In genomic region chr10:12409613-12410012, GRCh38 we compare ENCODE assay signal across 18 cellular contexts.
DNase-seq lines count a peak whose midpoint lies in the region; ATAC-seq and TF ChIP-seq lines count a peak whose summit lies in the region.
"Had no signal": no experiment of that assay in that cellular context is flagged by ENCODE, and none has a peak within 500 bp of the region (broad histone marks: within the 10 kb centered on the region; RNA-seq: fewer than 3 reads in every experiment).

No MANE protein-coding gene starts in this region.

- POLR2A ChIA-PET in naive thymus-derived CD4-positive, alpha-beta T cell (lab: Charles Lee), result no interaction called here

- peaks cover 46% of the 10 kb centered on the region for H3K4me1 Mint-ChIP-seq in activated T-helper 1 cell treated with anti-CD3 and anti-CD28 coated beads, Interleukin-12 subunit alpha, Interleukin-12 subunit beta, Interleukin-2, Interleukin-4 antibody, amounts not matched to agents 30 ng/mL and 10 ng/mL and 1 ng/mL, durations not matched to agents 14 hours and 24 hours and 36 hours (ENCODE audit: low read depth)
- H3K4me1 Mint-ChIP-seq in naive thymus-derived CD4-positive, alpha-beta T cell, result peaks cover 32 to 59% (median 45%) of the 10 kb centered on the region in 7 donors
- H3K4me1 Mint-ChIP-seq in activated naive CD8-positive, alpha-beta T cell treated with anti-CD3 and anti-CD28 coated beads, Interleukin-2, amount 50 U/mL, for 24 hours, result peaks cover 68% of the 10 kb centered on the region

- CTCF ChIA-PET in naive thymus-derived CD4-positive, alpha-beta T cell (lab: Charles Lee), result no interaction called here

- H2AFZ ChIP-seq in Loucy (ENCODE audit: low read length), result no peak overlapping the region

- H3K27me3 Mint-ChIP-seq in activated T-helper 1 cell treated with anti-CD3 and anti-CD28 coated beads, Interleukin-12 subunit alpha, Interleukin-12 subunit beta, Interleukin-2, Interleukin-4 antibody, amounts not matched to agents 30 ng/mL and 10 ng/mL and 1 ng/mL, durations not matched to agents 14 hours and 24 hours and 36 hours (ENCODE audit: insufficient read depth), result peaks cover 21% of the 10 kb centered on the region
- H3K27me3 Mint-ChIP-seq in naive thymus-derived CD4-positive, alpha-beta T cell, result peaks cover 0 to 5% (median 0%) of the 10 kb centered on the region in 5 donors
- no peaks in the 10 kb centered on the region for H3K27me3 Mint-ChIP-seq in activated naive CD8-positive, alpha-beta T cell treated with anti-CD3 and anti-CD28 coated beads, Interleukin-2, amount 50 U/mL, for 24 hours

- no peak overlapping the region for H3K9ac ChIP-seq in Loucy (ENCODE audit: low read depth, low read length, poor library complexity, severe bottlenecking)
- no peak overlapping the region for H3K9ac ChIP-seq in liver (ENCODE audit: low read depth in 1 of 2, low read length in 2 of 2)

- H3K4me2 ChIP-seq in Loucy (ENCODE audit: low read depth, low read length, poor library complexity, severe bottlenecking), result peak overlapping the region; percentile 5

- H3K9me3 ChIP-seq in Loucy (ENCODE audit: insufficient read depth, low read depth, low read length) (no peaks in the 10 kb centered on the region), liver (ENCODE audit: control insufficient read depth in 4 of 4, low read length in 3 of 4) (no peaks in the 10 kb centered on the region)
- H3K9me3 ChIP-seq in naive thymus-derived CD4-positive, alpha-beta T cell (ENCODE audit: control insufficient read depth in 2 of 3, low read length in 3 of 3), result no peaks in the 10 kb centered on the region
- H3K9me3 ChIP-seq: BE2C, Caco-2 had no signal

- H3K9me3 Mint-ChIP-seq in activated T-helper 1 cell treated with anti-CD3 and anti-CD28 coated beads, Interleukin-12 subunit alpha, Interleukin-12 subunit beta, Interleukin-2, Interleukin-4 antibody, amounts not matched to agents 30 ng/mL and 10 ng/mL and 1 ng/mL, durations not matched to agents 14 hours and 24 hours and 36 hours, result peaks cover 10% of the 10 kb centered on the region
- H3K9me3 Mint-ChIP-seq in naive thymus-derived CD4-positive, alpha-beta T cell, result peaks cover 0 to 6% (median 4%) of the 10 kb centered on the region in 11 donors
- peaks cover 5% of the 10 kb centered on the region for H3K9me3 Mint-ChIP-seq in activated naive CD8-positive, alpha-beta T cell treated with anti-CD3 and anti-CD28 coated beads, Interleukin-2, amount 50 U/mL, for 24 hours
- H3K9me3 Mint-ChIP-seq: CD8-positive, alpha-beta memory T cell had no signal

- H3K4me1 ChIP-seq in Loucy (ENCODE audit: insufficient read depth, low read length, poor library complexity, severe bottlenecking) (peaks cover 26% of the 10 kb centered on the region), liver (ENCODE audit: control insufficient read depth in 4 of 4, insufficient read depth in 4 of 4, low read length in 3 of 4) (peaks cover 6 to 20% (median 13%) of the 10 kb centered on the region in 4 donors)
- peaks cover 0 to 15% of the 10 kb centered on the region in 2 donors for H3K4me1 ChIP-seq in naive thymus-derived CD4-positive, alpha-beta T cell (ENCODE audit: control insufficient read depth in 2 of 2, insufficient read depth in 2 of 2, low read length in 2 of 2)
- H3K4me1 ChIP-seq: BE2C had no signal

- peaks cover 7% of the 10 kb centered on the region for H3K36me3 Mint-ChIP-seq in activated T-helper 1 cell treated with anti-CD3 and anti-CD28 coated beads, Interleukin-12 subunit alpha, Interleukin-12 subunit beta, Interleukin-2, Interleukin-4 antibody, amounts not matched to agents 30 ng/mL and 10 ng/mL and 1 ng/mL, durations not matched to agents 14 hours and 24 hours and 36 hours (ENCODE audit: low read depth)
- H3K36me3 Mint-ChIP-seq in naive thymus-derived CD4-positive, alpha-beta T cell, result peaks cover 8 to 39% (median 26%) of the 10 kb centered on the region in 5 donors
- H3K36me3 Mint-ChIP-seq in activated naive CD8-positive, alpha-beta T cell treated with anti-CD3 and anti-CD28 coated beads, Interleukin-2, amount 50 U/mL, for 24 hours (ENCODE audit: low read depth), result peaks cover 20% of the 10 kb centered on the region

- no peak overlapping the region for H3K27ac ChIP-seq in liver (ENCODE audit: low read depth in 1 of 2, low read length in 2 of 2)
- H3K27ac ChIP-seq in naive thymus-derived CD4-positive, alpha-beta T cell (ENCODE audit: low read depth, low read length), result no peak overlapping the region

- no peaks in the 10 kb centered on the region for H4K20me1 ChIP-seq in Loucy (ENCODE audit: insufficient read depth, low read length, poor library complexity, severe bottlenecking)

- peak overlapping the region; percentile 1 for H3K27ac Mint-ChIP-seq in activated T-helper 1 cell treated with anti-CD3 and anti-CD28 coated beads, Interleukin-12 subunit alpha, Interleukin-12 subunit beta, Interleukin-2, Interleukin-4 antibody, amounts not matched to agents 30 ng/mL and 10 ng/mL and 1 ng/mL, durations not matched to agents 14 hours and 24 hours and 36 hours
- H3K27ac Mint-ChIP-seq in naive thymus-derived CD4-positive, alpha-beta T cell, result peak overlapping the region in 5 of 9 donors; percentile 19 to 46 (median 33)
- H3K27ac Mint-ChIP-seq in activated naive CD8-positive, alpha-beta T cell treated with anti-CD3 and anti-CD28 coated beads, Interleukin-2, amount 50 U/mL, for 24 hours, result no peak overlapping the region
- H3K27ac Mint-ChIP-seq: HFFc6 had no signal

- WGBS in liver, result 34% methylated on average over 5 of the region's 5 CpGs

- TF ChIP-seq CTCF in Loucy (conservative IDR thresholded peaks at IDR 0.05; ENCODE audit: low read length) (no peak), liver (IDR thresholded peaks at IDR 0.05; ENCODE audit: low read depth, low read length, missing input control) (no peak)

- H3K36me3 ChIP-seq in Loucy (ENCODE audit: insufficient read depth, low read length) (no peaks in the 10 kb centered on the region), liver (ENCODE audit: control insufficient read depth in 4 of 4, insufficient read depth in 3 of 4, low read depth in 1 of 4, low read length in 3 of 4) (no peaks in the 10 kb centered on the region)
- H3K36me3 ChIP-seq in naive thymus-derived CD4-positive, alpha-beta T cell (ENCODE audit: control insufficient read depth in 2 of 3, insufficient read depth in 3 of 3, low read length in 3 of 3), result peaks cover 0 to 16% (median 0%) of the 10 kb centered on the region in 3 experiments
- H3K36me3 ChIP-seq: BE2C had no signal

- H3K9me2 ChIP-seq in Loucy (replicated peaks; ENCODE audit: low read depth, low read length), result no peaks in the 10 kb centered on the region

- DNase-seq in activated T-helper 1 cell treated with anti-CD3 and anti-CD28 coated beads, Interleukin-12 subunit alpha, Interleukin-12 subunit beta, Interleukin-2, Interleukin-4 antibody, amounts not matched to agents 30 ng/mL and 10 ng/mL and 1 ng/mL, durations not matched to agents 14 hours and 24 hours and 36 hours (ENCODE audit: low spot score), result no peak
- DNase-seq in naive thymus-derived CD4-positive, alpha-beta T cell, result no peak
- DNase-seq in LoVo (ENCODE audit: low spot score), result no peak
- DNase-seq in COLO829 (ENCODE audit: low spot score), result no peak
- no peak for DNase-seq in NCI-H1417 (lab: John Stamatoyannopoulos, UW)
- DNase-seq in activated naive CD8-positive, alpha-beta T cell treated with anti-CD3 and anti-CD28 coated beads, Interleukin-2, amount 50 U/mL, for 24 hours, result no peak
- DNase-seq: ACHN; BE2C; C1 segment of cervical spinal cord; CD4-positive, CD25-positive, alpha-beta regulatory T cell; CD8-positive, alpha-beta memory T cell; GOT3; H7; HFFc6 had no signal

- no peaks in the 10 kb centered on the region for H3F3A ChIP-seq in Loucy (ENCODE audit: low read depth)

- no peaks in the 10 kb centered on the region for H3K27me3 ChIP-seq in Loucy (ENCODE audit: insufficient read depth, low read length, poor library complexity, severe bottlenecking)
- H3K27me3 ChIP-seq in liver (ENCODE audit: control insufficient read depth in 4 of 4, insufficient read depth in 4 of 4, low read length in 3 of 4), result no peaks in the 10 kb centered on the region
- no peaks in the 10 kb centered on the region for H3K27me3 ChIP-seq in naive thymus-derived CD4-positive, alpha-beta T cell (ENCODE audit: control insufficient read depth in 2 of 2, insufficient read depth in 2 of 2, low read length in 2 of 2)
- H3K27me3 ChIP-seq: BE2C had no signal

- no peaks in the 10 kb centered on the region for H3K79me2 ChIP-seq in Loucy (ENCODE audit: insufficient read depth, low read length)

- peak; percentile 41 to 52 for TF ChIP-seq RAD21 in liver (IDR thresholded peaks at IDR 0.05)

- no peak for ATAC-seq in naive thymus-derived CD4-positive, alpha-beta T cell
- ATAC-seq in activated naive CD8-positive, alpha-beta T cell treated with anti-CD3 and anti-CD28 coated beads, Interleukin-2, amount 50 U/mL, for 24 hours, result no peak
- ATAC-seq: HCT116 had no signal

- intact Hi-C loops in activated T-helper 1 cell treated with anti-CD3 and anti-CD28 coated beads, Interleukin-12 subunit alpha, Interleukin-12 subunit beta, Interleukin-2, Interleukin-4 antibody, amounts not matched to agents 30 ng/mL and 10 ng/mL and 1 ng/mL, durations not matched to agents 14 hours and 24 hours and 36 hours (cut with micrococcal nuclease), result loop anchor here (5.0 kb wide), 2 partner anchors 147 to 293 kb away; no protein-coding TSS in a partner anchor
- intact Hi-C loops in naive thymus-derived CD4-positive, alpha-beta T cell (cut with micrococcal nuclease), result loop anchor here in 1 of 2 donors (5.0 kb wide), 1 partner anchor 57 kb away; no protein-coding TSS in a partner anchor

- H3K4me3 Mint-ChIP-seq in activated T-helper 1 cell treated with anti-CD3 and anti-CD28 coated beads, Interleukin-12 subunit alpha, Interleukin-12 subunit beta, Interleukin-2, Interleukin-4 antibody, amounts not matched to agents 30 ng/mL and 10 ng/mL and 1 ng/mL, durations not matched to agents 14 hours and 24 hours and 36 hours, result no peak overlapping the region
- no peak overlapping the region for H3K4me3 Mint-ChIP-seq in naive thymus-derived CD4-positive, alpha-beta T cell
- no peak overlapping the region for H3K4me3 Mint-ChIP-seq in activated naive CD8-positive, alpha-beta T cell treated with anti-CD3 and anti-CD28 coated beads, Interleukin-2, amount 50 U/mL, for 24 hours
- H3K4me3 Mint-ChIP-seq: CD4-positive, CD25-positive, alpha-beta regulatory T cell; CD8-positive, alpha-beta memory T cell; HFFc6 had no signal

- no peak overlapping the region for H3K4me3 ChIP-seq in Loucy (ENCODE audit: low read length, poor library complexity, severe bottlenecking)
- no peak overlapping the region for H3K4me3 ChIP-seq in liver (ENCODE audit: low read depth in 1 of 3, low read length in 3 of 3)
- H3K4me3 ChIP-seq in naive thymus-derived CD4-positive, alpha-beta T cell (ENCODE audit: low read length), result no peak overlapping the region

TF ChIP-seq in liver, 16 proteins besides CTCF, POLR2A, EP300 and RAD21 (continues in another document):
- TF ChIP-seq YY1 (IDR thresholded peaks at IDR 0.05), result peak; percentile 84
- TF ChIP-seq TAF1 (conservative IDR thresholded peaks at IDR 0.05), result no peak
- peak; percentile 35 for TF ChIP-seq ATF3 (IDR thresholded peaks at IDR 0.05)
- TF ChIP-seq RXRA (IDR thresholded peaks at IDR 0.05), result peak; percentile 80 to 89
- no peak for TF ChIP-seq GABPA (IDR thresholded peaks at IDR 0.05 in 1 of 2, conservative IDR thresholded peaks at IDR 0.05 in 1 of 2)
